In the genomic region with DNA sequence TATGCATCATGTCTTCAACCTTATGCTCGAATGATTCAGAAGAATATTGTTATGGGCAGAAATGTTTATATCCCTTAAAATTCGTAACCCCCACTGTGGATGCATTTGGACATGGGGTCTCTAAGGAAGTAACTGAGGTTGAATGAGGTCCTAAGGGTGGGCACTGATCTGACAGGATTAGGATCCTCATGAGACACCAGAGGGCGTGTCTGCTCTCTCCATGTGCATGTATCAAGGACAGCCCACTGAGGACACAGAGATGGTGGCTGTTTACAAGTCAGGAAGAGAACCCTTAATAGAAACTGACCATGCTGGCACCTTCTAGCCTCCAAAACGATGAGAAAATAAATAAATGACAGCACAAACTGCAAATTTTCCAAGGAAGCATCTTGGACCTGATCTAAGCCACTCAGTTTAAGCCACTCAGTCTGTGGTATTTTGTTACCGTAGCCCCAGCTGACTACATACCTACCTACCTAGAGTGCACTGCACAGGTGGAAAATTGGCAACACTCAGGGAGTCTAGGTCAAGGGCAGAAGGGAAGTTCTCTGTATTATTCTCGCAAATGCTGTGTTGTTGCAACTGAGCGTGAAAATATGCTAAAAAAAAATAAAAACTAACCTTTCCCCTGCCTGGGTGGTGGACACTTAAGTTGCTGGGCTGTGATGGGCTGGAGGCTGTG, we compare ENCODE assay signal across 2 cellular contexts.
TF ChIP-seq lines count a peak whose summit lies in the region.

No MANE protein-coding gene starts in this region.

TF ChIP-seq in HepG2, 621 proteins besides CTCF, POLR2A, EP300 and RAD21:
- peak; percentile 21; the same call in 1 of the 2 replicates for TF ChIP-seq SMC3 (IDR thresholded peaks at IDR 0.05; ENCODE audit: low read length)
- peak; percentile 68 for TF ChIP-seq STAG1 (CRISPR knock-in tag; IDR thresholded peaks at IDR 0.05)
- 0 out of 2 replicates have a peak, but pooled peaks have one; percentile 19 for TF ChIP-seq FOXA3 (CRISPR knock-in tag; IDR thresholded peaks at IDR 0.05)
- no peak for TF ChIP-seq ZMAT3 (CRISPR knock-in tag; conservative IDR thresholded peaks at IDR 0.05)

TF ChIP-seq in GM12878, 131 proteins besides CTCF, POLR2A, EP300 and RAD21:
- TF ChIP-seq RELB (IDR thresholded peaks at IDR 0.05; ENCODE audit: low read depth) (no peak), ETV6 (conservative IDR thresholded peaks at IDR 0.05 in 1 of 2, IDR thresholded peaks at IDR 0.05 in 1 of 2; ENCODE audit: borderline replicate concordance in 1 of 2, low read depth in 1 of 2) (no peak), JUNB (IDR thresholded peaks at IDR 0.05) (no peak), YY1 (IDR thresholded peaks at IDR 0.05; ENCODE audit: low read depth, low read length) (no peak), HCFC1 (IDR thresholded peaks at IDR 0.05; ENCODE audit: low read length) (no peak), RB1 (IDR thresholded peaks at IDR 0.05; ENCODE audit: borderline replicate concordance) (no peak), POLR2AphosphoS5 (IDR thresholded peaks at IDR 0.05; ENCODE audit: low read length) (no peak), BRCA1 (IDR thresholded peaks at IDR 0.05; ENCODE audit: low read depth, low read length) (no peak), SMAD5 (IDR thresholded peaks at IDR 0.05; ENCODE audit: low read depth) (no peak), JUND (IDR thresholded peaks at IDR 0.05; ENCODE audit: low read depth, low read length) (no peak), KDM1A (IDR thresholded peaks at IDR 0.05; ENCODE audit: borderline replicate concordance) (no peak), MYB (IDR thresholded peaks at IDR 0.05; ENCODE audit: borderline replicate concordance, low read depth, low read length) (no peak), ZNF622 (IDR thresholded peaks at IDR 0.05) (no peak), NR2C2 (IDR thresholded peaks at IDR 0.05; ENCODE audit: borderline replicate concordance, control insufficient read depth, insufficient read length, low read depth) (no peak), POLR2AphosphoS2 (IDR thresholded peaks at IDR 0.05; ENCODE audit: low read depth, low read length) (no peak), HDAC2 (IDR thresholded peaks at IDR 0.05) (no peak), GATAD2B (conservative IDR thresholded peaks at IDR 0.05; ENCODE audit: low read depth) (no peak), EZH2 (IDR thresholded peaks at IDR 0.05; ENCODE audit: borderline replicate concordance, control insufficient read depth, low read depth, low read length) (no peak)
TF ChIP-seq in GM12878: peak in this region for 0.
